ENCODE assay signal across 1 cellular context in the genomic region with DNA sequence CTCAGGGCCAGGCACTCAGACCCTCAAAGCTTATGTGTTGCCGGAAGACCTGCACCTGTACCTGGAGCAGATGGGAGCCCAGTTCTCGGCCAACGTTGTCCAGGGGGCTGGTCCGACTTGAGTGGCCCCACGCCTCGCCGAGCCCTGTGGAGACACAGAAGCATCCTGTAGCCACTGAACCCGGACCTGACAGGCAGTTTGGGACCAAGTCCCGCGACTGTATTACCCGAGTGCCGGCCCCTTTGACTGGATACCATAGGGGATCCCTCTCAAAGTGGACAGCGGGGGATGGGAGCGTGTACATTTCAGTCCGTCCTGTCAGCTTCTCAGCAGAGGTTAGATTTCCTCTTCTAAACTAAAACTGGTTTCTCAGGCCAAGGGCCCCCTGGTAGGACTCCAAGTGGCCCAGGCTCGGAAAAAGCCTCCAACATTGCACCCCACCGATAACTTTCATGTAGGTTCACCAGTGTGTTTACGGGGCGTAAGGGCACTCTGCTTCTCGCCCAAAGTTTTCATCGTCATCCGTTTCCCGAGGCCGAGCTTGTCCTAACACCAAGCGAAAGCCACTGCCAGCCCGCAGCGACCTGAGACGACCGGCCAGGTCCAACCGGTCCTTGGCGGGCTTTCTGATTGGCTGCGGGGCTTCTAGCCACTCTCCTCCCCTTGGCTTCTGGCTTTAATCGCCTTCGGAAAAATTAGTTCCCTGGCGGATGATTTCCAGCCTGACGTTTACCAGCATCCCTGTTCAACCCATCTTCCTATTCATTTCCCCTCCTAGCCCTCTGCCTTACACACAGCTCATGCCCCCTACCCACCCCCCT.
TF ChIP-seq lines count a peak whose summit lies in the region.

No MANE protein-coding gene starts in this region.

TF ChIP-seq in HepG2, 621 proteins besides CTCF, POLR2A, EP300 and RAD21:
- TF ChIP-seq MEIS1 (CRISPR knock-in tag; IDR thresholded peaks at IDR 0.05; ENCODE audit: borderline replicate concordance): no peak
- no peak for TF ChIP-seq ZNF639 (CRISPR knock-in tag; conservative IDR thresholded peaks at IDR 0.05)
- TF ChIP-seq ZNF432 (CRISPR knock-in tag; IDR thresholded peaks at IDR 0.05; ENCODE audit: borderline replicate concordance): no peak
- TF ChIP-seq SMAD1 (CRISPR knock-in tag; IDR thresholded peaks at IDR 0.05; ENCODE audit: borderline replicate concordance, low read depth): no peak
- no peak for TF ChIP-seq ZNF781 (CRISPR knock-in tag; IDR thresholded peaks at IDR 0.05; ENCODE audit: borderline replicate concordance, not compliant biosample characterization)
- TF ChIP-seq GFI1 (CRISPR knock-in tag; IDR thresholded peaks at IDR 0.05; ENCODE audit: borderline replicate concordance): no peak
- TF ChIP-seq HBP1 (CRISPR knock-in tag; IDR thresholded peaks at IDR 0.05; ENCODE audit: low read depth): no peak
- TF ChIP-seq ZNF761 (CRISPR knock-in tag; conservative IDR thresholded peaks at IDR 0.05): no peak
- no peak for TF ChIP-seq FOXK2 (IDR thresholded peaks at IDR 0.05)
- no peak for TF ChIP-seq ESRRA (CRISPR knock-in tag; IDR thresholded peaks at IDR 0.05; ENCODE audit: low read depth)
- TF ChIP-seq ISX (CRISPR knock-in tag; conservative IDR thresholded peaks at IDR 0.05): no peak
- TF ChIP-seq RORA (CRISPR knock-in tag; IDR thresholded peaks at IDR 0.05): no peak
- no peak for TF ChIP-seq ZNF138 (CRISPR knock-in tag; IDR thresholded peaks at IDR 0.05; ENCODE audit: low read depth)
- no peak for TF ChIP-seq ZMYM2 (CRISPR knock-in tag; IDR thresholded peaks at IDR 0.05)
- no peak for TF ChIP-seq ZZZ3 (CRISPR knock-in tag; IDR thresholded peaks at IDR 0.05; ENCODE audit: borderline replicate concordance)
- no peak for TF ChIP-seq ZNF205 (CRISPR knock-in tag; IDR thresholded peaks at IDR 0.05)
- TF ChIP-seq, protein P1, sequence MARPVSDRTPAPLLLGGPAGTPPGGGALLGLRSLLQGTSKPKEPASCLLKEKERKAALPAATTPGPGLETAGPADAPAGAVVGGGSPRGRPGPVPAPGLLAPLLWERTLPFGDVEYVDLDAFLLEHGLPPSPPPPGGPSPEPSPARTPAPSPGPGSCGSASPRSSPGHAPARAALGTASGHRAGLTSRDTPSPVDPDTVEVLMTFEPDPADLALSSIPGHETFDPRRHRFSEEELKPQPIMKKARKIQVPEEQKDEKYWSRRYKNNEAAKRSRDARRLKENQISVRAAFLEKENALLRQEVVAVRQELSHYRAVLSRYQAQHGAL (CRISPR knock-in tag; IDR thresholded peaks at IDR 0.05; ENCODE audit: not compliant biosample characterization): no peak
- no peak for TF ChIP-seq FOXA1 (IDR thresholded peaks at IDR 0.05)
- TF ChIP-seq FOXA1 (CRISPR knock-in tag; IDR thresholded peaks at IDR 0.05): no peak
- TF ChIP-seq IKZF4 (CRISPR knock-in tag; IDR thresholded peaks at IDR 0.05; ENCODE audit: borderline replicate concordance, low read depth, not compliant biosample characterization): no peak
